In the genomic region with DNA sequence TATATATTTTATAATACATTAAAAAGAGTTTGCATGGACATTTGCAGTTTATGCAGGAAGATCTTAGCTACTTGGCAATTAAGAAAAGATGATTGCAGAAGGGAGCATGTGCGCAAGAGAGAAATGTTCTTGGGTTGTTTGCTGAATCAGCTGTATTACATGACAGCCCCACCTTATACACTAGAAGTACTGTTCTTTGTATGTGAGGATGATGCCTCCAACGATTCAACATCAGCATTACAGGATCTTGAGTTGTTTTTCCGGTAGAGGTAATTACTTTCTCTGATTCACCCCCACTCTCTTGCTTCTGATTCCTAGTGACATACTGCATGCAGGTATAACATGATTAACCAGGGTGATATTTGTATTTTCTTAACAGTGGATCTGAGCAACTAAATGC, we compare ENCODE assay signal across 18 cellular contexts.
"Had no signal": no experiment of that assay in that cellular context is flagged by ENCODE, and none has a peak within 500 bp of the region (broad histone marks: within the 10 kb centered on the region; RNA-seq: fewer than 3 reads in every experiment).

No MANE protein-coding gene starts in this region.

- ATAC-seq: activated CD4-positive, CD25-positive, alpha-beta regulatory T cell treated with anti-CD3 and anti-CD28 coated beads, Interleukin-2, amount 50 U/mL, for 24 hours; activated CD8-positive, alpha-beta T cell treated with anti-CD3 and anti-CD28 coated beads, Interleukin-2, amount 10 ng/mL, durations not matched to agents 7 days and 5 days; activated T-cell treated with anti-CD3 and anti-CD28 coated beads, Interleukin-2, amount 50 U/mL, for 4 hours; left colon; lower lobe of right lung; natural killer cell treated with Interleukin-12 subunit alpha and Interleukin-12 subunit beta and Interleukin-15 and Interleukin-18, amount 100 ng/mL, for 72 hours; stimulated activated memory B cell treated with anti-CD40 and anti-IgM and Interleukin-4, amounts not matched to agents 10 μg/mL and 1 μg/mL and 100 μg/mL, for 72 hours had no signal

- H3K9me3 ChIP-seq: ascending aorta, esophagus muscularis mucosa, lower lobe of right lung, spleen, testis, upper lobe of left lung had no signal

- H3K36me3 ChIP-seq: ascending aorta, esophagus muscularis mucosa, lower lobe of right lung, spleen, upper lobe of left lung had no signal

- H3K27ac ChIP-seq: ascending aorta, coronary artery, lower lobe of right lung, spleen, testis, upper lobe of left lung had no signal

- H3K27me3 ChIP-seq: ascending aorta, esophagus muscularis mucosa, spleen, testis, upper lobe of left lung had no signal

- H3K4me3 ChIP-seq: ascending aorta, coronary artery, esophagus muscularis mucosa, lower lobe of right lung, spleen, testis, upper lobe of left lung had no signal

- H3K4me1 ChIP-seq: lower lobe of right lung, spleen, testis, upper lobe of left lung had no signal

- DNase-seq: activated CD4-positive, alpha-beta T cell treated with anti-CD3 and anti-CD28 coated beads, Interleukin-2, amount 10 ng/mL, durations not matched to agents 7 days and 5 days; activated CD8-positive, alpha-beta T cell treated with anti-CD3 and anti-CD28 coated beads, Interleukin-2, amount 10 ng/mL, durations not matched to agents 7 days and 5 days; activated naive CD4-positive, alpha-beta T cell treated with anti-CD3 and anti-CD28 coated beads, Interleukin-2, amount 10 ng/mL, durations not matched to agents 7 days and 5 days; activated T-cell treated with anti-CD3 and anti-CD28 coated beads, Interleukin-2, amount 50 U/mL, for 4 hours; left colon; lower lobe of right lung; spleen; stimulated activated CD4-positive, alpha-beta T cell treated with anti-CD3 and anti-CD28 coated beads, Interleukin-4, amount 100 ng/mL, for 4 hours; T1000; testis; upper lobe of left lung had no signal

- FAIRE-seq: islet of Langerhans had no signal
